In genomic region chr22:50184541-50185383, GRCh38 we compare ENCODE assay signal across 8 cellular contexts. TPM values are rescaled to one million over a fixed set of nuclear protein-coding genes. Genes with fewer than 3 reads are reported as not detected.
DNase-seq lines count a peak whose midpoint lies in the region; ATAC-seq and TF ChIP-seq lines count a peak whose summit lies in the region.

No MANE protein-coding gene starts in this region.

- peaks cover 28% of the 10 kb centered on the region for H3K4me1 Mint-ChIP-seq in CD8-positive, alpha-beta T cell (ENCODE audit: low read depth)

- no TSS peak for BruUV-seq in OCI-LY7 (replicated peaks; lab: Mats Ljungman, UMichigan)

- no peaks in the 10 kb centered on the region for H3K36me3 ChIP-seq in CD8-positive, alpha-beta T cell (ENCODE audit: insufficient read depth, low read length)
- peaks cover 17% of the 10 kb centered on the region for H3K36me3 ChIP-seq in OCI-LY7 (ENCODE audit: insufficient read depth, low read length)
- H3K36me3 ChIP-seq in ovary, result no peaks in the 10 kb centered on the region

- no peaks in the 10 kb centered on the region for H3K9me3 Mint-ChIP-seq in CD8-positive, alpha-beta T cell

- ATAC-seq in CD8-positive, alpha-beta T cell, result no peak
- no peak for ATAC-seq in GM18868 (IDR thresholded peaks at IDR 0.05; ENCODE audit: unreplicated experiment)

- H3K4me3 Mint-ChIP-seq in CD8-positive, alpha-beta T cell, result peak overlapping the region; percentile 82

- H3K9me3 ChIP-seq in CD8-positive, alpha-beta T cell (ENCODE audit: low read length), result no peaks in the 10 kb centered on the region
- H3K9me3 ChIP-seq in OCI-LY7 (ENCODE audit: low read length) (no peaks in the 10 kb centered on the region), ovary (no peaks in the 10 kb centered on the region)

- peaks cover 4% of the 10 kb centered on the region for H3K27me3 Mint-ChIP-seq in CD8-positive, alpha-beta T cell (ENCODE audit: low read depth)

- H3K9me2 ChIP-seq in OCI-LY7 (ENCODE audit: insufficient read depth, low read length), result no peaks in the 10 kb centered on the region

- TF ChIP-seq POLR2A in ovary (IDR thresholded peaks at IDR 0.05), result no peak

- H3K79me2 ChIP-seq in OCI-LY7 (ENCODE audit: insufficient read depth, low read depth, low read length), result peaks cover 29% of the 10 kb centered on the region

- peak in 1 of 7 experiments; percentile 7 for DNase-seq in CD8-positive, alpha-beta T cell
- no peak for DNase-seq in OCI-LY7 (ENCODE audit: low spot score)
- no peak for DNase-seq in epithelial cell of proximal tubule (ENCODE audit: low read depth)
- peak; percentile 63 to 69 (median 64) for DNase-seq in ovary
- DNase-seq in NCI-H345 treated with DMSO at 0.1 percent for 48 hours (lab: John Stamatoyannopoulos, UW; ENCODE audit: unreplicated experiment), result no peak
- no peak for DNase-seq in stimulated activated CD4-positive, alpha-beta T cell treated with anti-CD3 and anti-CD28 coated beads, Interleukin-2, amount 100 ng/mL, for 48 hours
- DNase-seq in activated gamma-delta T cell (lab: John Stamatoyannopoulos, UW), result no peak

- 0 to 8% (median 6%) methylated on average over 41 to 81 of the region's 81 CpGs for WGBS in ovary, 3 donors

- no peak overlapping the region for H3K27ac Mint-ChIP-seq in CD8-positive, alpha-beta T cell

- TF ChIP-seq EP300 in ovary (IDR thresholded peaks at IDR 0.05), result no peak

- no peaks in the 10 kb centered on the region for H3K27me3 ChIP-seq in CD8-positive, alpha-beta T cell (ENCODE audit: insufficient read depth, low read length)
- H3K27me3 ChIP-seq in ovary, result no peaks in the 10 kb centered on the region

- H4K20me1 ChIP-seq in OCI-LY7 (ENCODE audit: insufficient read depth, low read length), result no peaks in the 10 kb centered on the region

- H3K27ac ChIP-seq in CD8-positive, alpha-beta T cell (ENCODE audit: low read depth, low read length), result peak overlapping the region; percentile 33
- H3K27ac ChIP-seq in OCI-LY7 (ENCODE audit: low read depth, low read length, poor library complexity, severe bottlenecking), result no peak overlapping the region
- H3K27ac ChIP-seq in ovary, result peak overlapping the region; percentile 0 to 25

- TF ChIP-seq CTCF in CD8-positive, alpha-beta T cell (IDR thresholded peaks at IDR 0.05), result no peak
- no peak for TF ChIP-seq CTCF in OCI-LY7 (conservative IDR thresholded peaks at IDR 0.05; ENCODE audit: low read length)
- no peak for TF ChIP-seq CTCF in epithelial cell of proximal tubule (conservative IDR thresholded peaks at IDR 0.05; ENCODE audit: low read depth, low read length)
- TF ChIP-seq CTCF in ovary (IDR thresholded peaks at IDR 0.05), result no peak

- peak overlapping the region; percentile 73 for H3K4me2 ChIP-seq in OCI-LY7 (ENCODE audit: low read length)

- peak overlapping the region; percentile 26; the same call in 1 of the 2 replicates for H2AFZ ChIP-seq in OCI-LY7 (ENCODE audit: low read length)

- CTCF ChIA-PET in CD8-positive, alpha-beta T cell (lab: Charles Lee), result interaction anchor here (1.2 to 1.4 kb wide), 2 partner anchors 19 to 20 kb away, joined by 3 to 4 read pairs; no protein-coding TSS in a partner anchor
- CTCF ChIA-PET in OCI-LY7 (lab: Charles Lee; ENCODE audit: unreplicated experiment), result no interaction called here

- H3K4me3 ChIP-seq in CD8-positive, alpha-beta T cell (ENCODE audit: low read depth, low read length), result peak overlapping the region; percentile 70
- H3K4me3 ChIP-seq in OCI-LY7 (ENCODE audit: low read depth, low read length, poor library complexity, severe bottlenecking), result peak overlapping the region; percentile 68
- peak overlapping the region; percentile 66 for H3K4me3 ChIP-seq in epithelial cell of proximal tubule (ENCODE audit: low read depth, low read length)
- H3K4me3 ChIP-seq in ovary, result peak overlapping the region; percentile 64

- intact Hi-C loops in CD8-positive, alpha-beta T cell (cut with DNase I, micrococcal nuclease), result loop anchor here (1.0 to 10.0 kb wide), 5 partner anchors 16 to 332 kb away; partner anchors contain the start of genes SELENOO (in 2 of the 2), TUBGCP6 (in 1 of the 2) and ZBED4 (in 1 of the 2)
- intact Hi-C loops in OCI-LY7 (cut with micrococcal nuclease; ENCODE audit: unreplicated experiment) (no loop called here), ovary (cut with DNase I) (no loop called here)

- POLR2A ChIA-PET in CD8-positive, alpha-beta T cell (lab: Charles Lee), result no interaction called here
- POLR2A ChIA-PET in OCI-LY7 (lab: Charles Lee), result no interaction called here

- peaks cover 36% of the 10 kb centered on the region for H3K4me1 ChIP-seq in CD8-positive, alpha-beta T cell (ENCODE audit: insufficient read depth, low read length)
- H3K4me1 ChIP-seq in OCI-LY7 (ENCODE audit: insufficient read depth, low read length, poor library complexity, severe bottlenecking) (peaks cover 32% of the 10 kb centered on the region), ovary (ENCODE audit: insufficient read depth) (peaks cover 9% of the 10 kb centered on the region)

- H3K36me3 Mint-ChIP-seq in CD8-positive, alpha-beta T cell, result peaks cover 3% of the 10 kb centered on the region

RNA-seq across cellular contexts. Expression of gene TRABD, which starts 1.0 kb away (rescaled TPM):
- 100 to 1,000 TPM; 178 to 187 TPM for total RNA-seq in CD8-positive, alpha-beta T cell
- 111 and 126 TPM in 2 replicates for total RNA-seq in OCI-LY7 (2014; rRNA removed; shearing (Covaris generic))
- total RNA-seq in OCI-LY7 (2022) (119 and 128 TPM in 2 replicates), epithelial cell of proximal tubule (55.5 and 68.9 TPM in 2 replicates), ovary (10 to 100 TPM; 23.5 to 35.2 (median 27.2) TPM)
- 10 to 100 TPM in 1 of 2 donors, under 1 TPM in 1; 0.58 to 25.9 TPM for polyA plus RNA-seq in ovary

RNA-seq across cellular contexts. Expression of gene PANX2, which starts 14.2 kb away (rescaled TPM):
- total RNA-seq in CD8-positive, alpha-beta T cell, result under 1 TPM in 1 of 2 experiments, not detected in 1; 0.16 TPM
- not detected in 2 replicates for total RNA-seq in OCI-LY7 (2014; rRNA removed; shearing (Covaris generic))
- total RNA-seq in OCI-LY7 (2022), result not detected in 2 replicates
- total RNA-seq in epithelial cell of proximal tubule, result 0.07 and 0.12 TPM in 2 replicates
- 1 to 10 TPM; 1.8 to 5.6 (median 3.1) TPM for total RNA-seq in ovary
- 1 to 10 TPM in 1 of 2 donors, under 1 TPM in 1; 0.27 to 2.0 TPM for polyA plus RNA-seq in ovary

RNA-seq across cellular contexts. Expression of gene SELENOO, which starts 16.0 kb away (rescaled TPM):
- 10 to 100 TPM; 32.7 to 34.6 TPM for total RNA-seq in CD8-positive, alpha-beta T cell
- 43.7 and 44.2 TPM in 2 replicates for total RNA-seq in OCI-LY7 (2014; rRNA removed; shearing (Covaris generic))
- total RNA-seq in OCI-LY7 (2022), result 34.0 and 40.2 TPM in 2 replicates
- 31.0 and 31.1 TPM in 2 replicates for total RNA-seq in epithelial cell of proximal tubule
- 10 to 100 TPM; 18.9 to 31.1 (median 23.0) TPM for total RNA-seq in ovary
- 10 to 100 TPM in 1 of 2 donors, under 1 TPM in 1; 0.40 to 23.4 TPM for polyA plus RNA-seq in ovary

Comparison
In these comparisons a context has a peak if more than half of its experiments do, and no peak if none do; other contexts are left out.
1. DNase-seq: peak in ovary (5 of 5); none in OCI-LY7 (single experiment), epithelial cell of proximal tubule (single experiment), NCI-H345 treated with DMSO at 0.1 percent for 48 hours (single experiment), stimulated activated CD4-positive, alpha-beta T cell treated with anti-CD3 and anti-CD28 coated beads, Interleukin-2, amount 100 ng/mL, for 48 hours (0 of 2) and activated gamma-delta T cell (single experiment).
2. intact Hi-C loops: an anchor here in CD8-positive, alpha-beta T cell (1.0 to 10.0 kb wide); none called in OCI-LY7 and ovary.
3. Peak in every context shown above with its lines, with median percentiles within 50 percentile points of each other: H3K4me3 ChIP-seq.